ENCODE assay signal across 9 cellular contexts in the genomic region with DNA sequence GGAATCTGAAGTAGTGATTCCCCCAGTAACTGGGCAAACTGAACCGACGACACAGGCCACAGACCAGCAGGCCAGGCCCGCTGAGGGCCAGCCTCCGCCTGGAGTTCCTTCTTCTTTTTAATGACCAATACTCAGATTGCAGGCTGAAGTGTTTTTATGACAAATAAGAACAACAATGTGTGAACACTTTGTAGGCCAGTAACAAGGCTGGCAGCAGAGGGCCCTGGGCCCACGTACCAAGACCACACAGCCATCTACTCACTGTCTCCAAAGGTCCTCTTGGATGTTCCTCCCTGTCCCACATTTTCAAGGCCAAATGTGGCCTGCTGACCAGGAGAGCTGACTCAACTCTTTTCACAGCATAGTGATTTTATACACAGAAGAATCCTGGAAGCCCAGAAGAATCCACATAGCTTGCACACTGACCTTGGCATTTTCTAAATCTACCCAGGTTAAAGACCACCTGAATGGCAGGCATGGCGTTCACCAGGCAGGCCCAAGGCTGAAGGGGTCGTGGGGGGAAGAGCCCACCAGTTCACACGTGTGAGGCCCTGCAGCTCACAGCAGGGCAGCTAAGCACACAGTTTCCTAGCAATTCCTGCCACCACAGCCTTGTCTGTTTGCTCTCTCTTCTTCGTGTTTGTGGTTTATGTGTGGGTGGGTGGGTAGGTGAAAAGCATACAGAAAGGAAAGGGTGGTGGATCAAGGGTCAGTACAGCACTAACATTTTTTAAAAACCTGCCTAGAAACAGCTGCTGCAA. TPM values are rescaled to one million over a fixed set of nuclear protein-coding genes. Genes with fewer than 3 reads are reported as not detected.
DNase-seq lines count a peak whose midpoint lies in the region; ATAC-seq and TF ChIP-seq lines count a peak whose summit lies in the region.
"Had no signal": no experiment of that assay in that cellular context is flagged by ENCODE, and none has a peak within 500 bp of the region (broad histone marks: within the 10 kb centered on the region; RNA-seq: fewer than 3 reads in every experiment).

No MANE protein-coding gene starts in this region.

- peaks cover 84% of the 10 kb centered on the region for H3K4me1 Mint-ChIP-seq in activated T-helper 1 cell treated with anti-CD3 and anti-CD28 coated beads, Interleukin-12 subunit alpha, Interleukin-12 subunit beta, Interleukin-2, Interleukin-4 antibody, amounts not matched to agents 30 ng/mL and 10 ng/mL and 1 ng/mL, durations not matched to agents 14 hours and 24 hours and 36 hours (ENCODE audit: low read depth)

- H3K9ac ChIP-seq in GM23248, result peak overlapping the region; percentile 35

- peaks cover 16% of the 10 kb centered on the region; the same call in 1 of the 2 replicates for H3F3A ChIP-seq in GM23248 (ENCODE audit: insufficient read depth)

- no peaks in the 10 kb centered on the region for H4K20me1 ChIP-seq in GM23248 (ENCODE audit: insufficient read depth)

- intact Hi-C loops in activated T-helper 1 cell treated with anti-CD3 and anti-CD28 coated beads, Interleukin-12 subunit alpha, Interleukin-12 subunit beta, Interleukin-2, Interleukin-4 antibody, amounts not matched to agents 30 ng/mL and 10 ng/mL and 1 ng/mL, durations not matched to agents 14 hours and 24 hours and 36 hours (cut with micrococcal nuclease), result loop anchor here (1.0 to 2.0 kb wide), 3 partner anchors 9 to 17 kb away; no protein-coding TSS in a partner anchor
- intact Hi-C loops in right lobe of liver (cut with DNase I) (no loop called here), aorta (cut with DNase I) (no loop called here)

- ATAC-seq in right lobe of liver, result peak; percentile 11 to 54 (median 36)
- peak; percentile 44 for ATAC-seq in aorta (ENCODE audit: low FRiP score)

- no peaks in the 10 kb centered on the region for H3K36me3 Mint-ChIP-seq in activated T-helper 1 cell treated with anti-CD3 and anti-CD28 coated beads, Interleukin-12 subunit alpha, Interleukin-12 subunit beta, Interleukin-2, Interleukin-4 antibody, amounts not matched to agents 30 ng/mL and 10 ng/mL and 1 ng/mL, durations not matched to agents 14 hours and 24 hours and 36 hours (ENCODE audit: low read depth)

- peaks cover 27% of the 10 kb centered on the region for H3K4me1 ChIP-seq in GM23248 (ENCODE audit: insufficient read depth)
- H3K4me1 ChIP-seq in right lobe of liver, result peaks cover 0 to 68% (median 29%) of the 10 kb centered on the region in 4 donors
- H3K4me1 ChIP-seq in aorta (ENCODE audit: control insufficient read depth in 1 of 2, insufficient read depth in 2 of 2, low read length in 2 of 2), result peaks cover 4 to 6% of the 10 kb centered on the region in 2 donors

- peak overlapping the region; percentile 43 for H3K27ac ChIP-seq in GM23248
- H3K27ac ChIP-seq in right lobe of liver, result peak overlapping the region; percentile 27 to 69 (median 61)
- H3K27ac ChIP-seq in aorta (ENCODE audit: low read depth in 1 of 2, low read length in 2 of 2), result peak overlapping the region in 1 of 2 donors; percentile 34

- no peak overlapping the region for H3K4me3 ChIP-seq in GM23248
- H3K4me3 ChIP-seq in right lobe of liver, result no peak overlapping the region
- H3K4me3 ChIP-seq in aorta (ENCODE audit: low read length in 2 of 2), result no peak overlapping the region

- in situ Hi-C loops in GM23248 (cut with MboI), result no loop called here

- peak overlapping the region; percentile 3 for H3K4me3 Mint-ChIP-seq in activated T-helper 1 cell treated with anti-CD3 and anti-CD28 coated beads, Interleukin-12 subunit alpha, Interleukin-12 subunit beta, Interleukin-2, Interleukin-4 antibody, amounts not matched to agents 30 ng/mL and 10 ng/mL and 1 ng/mL, durations not matched to agents 14 hours and 24 hours and 36 hours
- H3K4me3 Mint-ChIP-seq: neural crest cell had no signal

- no peak overlapping the region for H3K4me2 ChIP-seq in GM23248 (ENCODE audit: unreplicated experiment)

- 57 to 65% methylated on average over 9 of the region's 9 CpGs for whole genome bisulfite sequencing in GM23248 (ENCODE audit: low coverage in 1 of 2, low lambda C conversion rate in 2 of 2, missing lambda C conversion rate in 2 of 2), 2 experiments
- WGBS in right lobe of liver (ENCODE audit: insufficient coverage, low coverage, low lambda C conversion rate, missing lambda C conversion rate), result 28% methylated on average over 8 of the region's 9 CpGs
- WGBS in aorta, 2 donors, result 47 to 64% methylated on average over 9 of the region's 9 CpGs

- no peak for TF ChIP-seq CTCF in right lobe of liver (IDR thresholded peaks at IDR 0.05)

- H3K9me3 Mint-ChIP-seq in activated T-helper 1 cell treated with anti-CD3 and anti-CD28 coated beads, Interleukin-12 subunit alpha, Interleukin-12 subunit beta, Interleukin-2, Interleukin-4 antibody, amounts not matched to agents 30 ng/mL and 10 ng/mL and 1 ng/mL, durations not matched to agents 14 hours and 24 hours and 36 hours, result no peaks in the 10 kb centered on the region
- H3K9me3 Mint-ChIP-seq: neural crest cell had no signal

- H3K27ac Mint-ChIP-seq in activated T-helper 1 cell treated with anti-CD3 and anti-CD28 coated beads, Interleukin-12 subunit alpha, Interleukin-12 subunit beta, Interleukin-2, Interleukin-4 antibody, amounts not matched to agents 30 ng/mL and 10 ng/mL and 1 ng/mL, durations not matched to agents 14 hours and 24 hours and 36 hours, result peak overlapping the region; percentile 63

- H3K9me3 ChIP-seq in GM23248 (ENCODE audit: low read depth) (no peaks in the 10 kb centered on the region), right lobe of liver (no peaks in the 10 kb centered on the region), aorta (ENCODE audit: control insufficient read depth, low read length) (no peaks in the 10 kb centered on the region)

- peak; percentile 83 for DNase-seq in CD1c-positive myeloid dendritic cell (ENCODE audit: extremely low spot score)
- peak; percentile 57 for DNase-seq in GM23248
- no peak for DNase-seq in activated T-helper 1 cell treated with anti-CD3 and anti-CD28 coated beads, Interleukin-12 subunit alpha, Interleukin-12 subunit beta, Interleukin-2, Interleukin-4 antibody, amounts not matched to agents 30 ng/mL and 10 ng/mL and 1 ng/mL, durations not matched to agents 14 hours and 24 hours and 36 hours (ENCODE audit: low spot score)
- no peak for DNase-seq in right lobe of liver
- DNase-seq in aorta, result peak in 1 of 2 donors; percentile 77
- DNase-seq in 8988T, result no peak
- DNase-seq in H4 (ENCODE audit: low spot score), result no peak
- no peak for DNase-seq in hepatic stellate cell (ENCODE audit: low spot score)

- TF ChIP-seq POLR2A in right lobe of liver (IDR thresholded peaks at IDR 0.05), result no peak

- H3K36me3 ChIP-seq in GM23248 (ENCODE audit: low read depth), result no peaks in the 10 kb centered on the region
- no peaks in the 10 kb centered on the region for H3K36me3 ChIP-seq in right lobe of liver
- no peaks in the 10 kb centered on the region for H3K36me3 ChIP-seq in aorta (ENCODE audit: control insufficient read depth in 1 of 2, insufficient read depth in 2 of 2, low read length in 1 of 2)

- no peaks in the 10 kb centered on the region for H3K27me3 Mint-ChIP-seq in activated T-helper 1 cell treated with anti-CD3 and anti-CD28 coated beads, Interleukin-12 subunit alpha, Interleukin-12 subunit beta, Interleukin-2, Interleukin-4 antibody, amounts not matched to agents 30 ng/mL and 10 ng/mL and 1 ng/mL, durations not matched to agents 14 hours and 24 hours and 36 hours (ENCODE audit: insufficient read depth)

- H3K9me2 ChIP-seq in GM23248 (ENCODE audit: insufficient read depth), result no peaks in the 10 kb centered on the region

- H3K79me2 ChIP-seq in GM23248 (ENCODE audit: insufficient read depth), result peaks cover 30% of the 10 kb centered on the region

- H3K27me3 ChIP-seq in GM23248 (replicated peaks; ENCODE audit: insufficient read depth), result no peaks in the 10 kb centered on the region
- H3K27me3 ChIP-seq in right lobe of liver, result no peaks in the 10 kb centered on the region
- no peaks in the 10 kb centered on the region for H3K27me3 ChIP-seq in aorta (ENCODE audit: control insufficient read depth in 1 of 2, insufficient read depth in 2 of 2, low read length in 1 of 2)

- peak overlapping the region; percentile 42 for H2AFZ ChIP-seq in GM23248

RNA-seq across cellular contexts. Expression of a gene that starts 13.3 kb away (rescaled TPM):
- total RNA-seq in GM23248 (2014; rRNA removed; shearing (Covaris generic)), result 12.9 and 20.7 TPM in 2 replicates
- 16.8 and 21.1 TPM in 2 replicates for polyA plus RNA-seq in GM23248 (2016; fragmentation: Nextera tagmentation; extraction: Ambion mirVana)
- 33.4 and 34.8 TPM in 2 replicates for total RNA-seq in activated T-helper 1 cell treated with anti-CD3 and anti-CD28 coated beads, Interleukin-12 subunit alpha, Interleukin-12 subunit beta, Interleukin-2, Interleukin-4 antibody, amounts not matched to agents 30 ng/mL and 10 ng/mL and 1 ng/mL, durations not matched to agents 14 hours and 24 hours and 36 hours
- total RNA-seq in right lobe of liver, result 100 to 1,000 TPM in 1 of 6 experiments, 10 to 100 TPM in 5; 43.5 to 106 (median 51.8) TPM
- total RNA-seq in aorta, result 10 to 100 TPM; 24.9 to 26.4 TPM
- 10 to 100 TPM; 16.1 to 41.4 TPM for polyA plus RNA-seq in aorta
- 22.9 and 75.8 TPM in 2 replicates for total RNA-seq in H4 (2014; rRNA removed; shearing (Covaris generic))

Comparison
In these comparisons a context has a peak if more than half of its experiments do, and no peak if none do; other contexts are left out.
1. DNase-seq: peak in CD1c-positive myeloid dendritic cell (single experiment) and GM23248 (single experiment); none in activated T-helper 1 cell treated with anti-CD3 and anti-CD28 coated beads, Interleukin-12 subunit alpha, Interleukin-12 subunit beta, Interleukin-2, Interleukin-4 antibody, amounts not matched to agents 30 ng/mL and 10 ng/mL and 1 ng/mL, durations not matched to agents 14 hours and 24 hours and 36 hours (single experiment), right lobe of liver (0 of 3), 8988T (single experiment), H4 (single experiment) and hepatic stellate cell (single experiment).